Comparison of ENCODE assay signal across 14 cellular contexts in genomic region chr10:107163086-107163880, GRCh38. TPM values are rescaled to one million over a fixed set of nuclear protein-coding genes. Genes with fewer than 3 reads are reported as not detected.
A peak's percentile ranks its signal among the peaks of the same experiment; 100 is the strongest.
DNase-seq lines count a peak whose midpoint lies in the region; ATAC-seq and TF ChIP-seq lines count a peak whose summit lies in the region.
"Had no signal": no experiment of that assay in that cellular context is flagged by ENCODE, and none has a peak within 500 bp of the region (broad histone marks: within the 10 kb centered on the region; RNA-seq: fewer than 3 reads in every experiment).

No MANE protein-coding gene starts in this region.

- H3K9me3 Mint-ChIP-seq in WTC11 = no peaks in the 10 kb centered on the region
- H3K9me3 Mint-ChIP-seq: T-helper 2 cell treated with Interferon-gamma antibody and Interleukin-4, amounts not matched to agents 5 μg/mL and 100 μg/mL, for 36 hours had no signal

- H3K9me3 ChIP-seq in mesodermal cell (ENCODE audit: control insufficient read depth, low read length) (no peaks in the 10 kb centered on the region), testis (no peaks in the 10 kb centered on the region), HAP-1 (no peaks in the 10 kb centered on the region)

- no peak for TF ChIP-seq POLR2A in testis (IDR thresholded peaks at IDR 0.05)

- POLR2A ChIA-PET in WTC11 (lab: Charles Lee) = interaction anchor here (0.5 kb wide), 1 partner anchor 270 kb away, joined by 3 read pairs; no protein-coding TSS in a partner anchor

- CTCF ChIA-PET in WTC11 (lab: Charles Lee) = no interaction called here

- in situ Hi-C loops in HAP-1 (cut with MboI; ENCODE audit: low sequenced_read_pairs) = no loop called here

- H3K27ac Mint-ChIP-seq in WTC11 = no peak overlapping the region
- H3K27ac Mint-ChIP-seq: T-helper 2 cell treated with Interferon-gamma antibody and Interleukin-4, amounts not matched to agents 5 μg/mL and 100 μg/mL, for 36 hours had no signal

- TF ChIP-seq CTCF in WTC11 (IDR thresholded peaks at IDR 0.05) (no peak), fibroblast of pulmonary artery (IDR thresholded peaks at IDR 0.05; ENCODE audit: low read length, missing control alignments) (no peak), testis (IDR thresholded peaks at IDR 0.05) (no peak)

- no peaks in the 10 kb centered on the region for H3K36me3 ChIP-seq in mesodermal cell (ENCODE audit: control insufficient read depth, insufficient read depth, low read length)
- H3K36me3 ChIP-seq in testis (ENCODE audit: low read depth, missing control alignments) = no peaks in the 10 kb centered on the region
- H3K36me3 ChIP-seq in HAP-1 (replicated peaks) = no peaks in the 10 kb centered on the region

- peaks cover 3% of the 10 kb centered on the region for H3K4me1 ChIP-seq in mesodermal cell (ENCODE audit: control insufficient read depth, insufficient read depth, low read length, poor library complexity, severe bottlenecking)
- no peaks in the 10 kb centered on the region for H3K4me1 ChIP-seq in testis
- H3K4me1 ChIP-seq in HAP-1 = no peaks in the 10 kb centered on the region

- no peak overlapping the region for H3K27ac ChIP-seq in mesodermal cell (ENCODE audit: low read depth, low read length, severe bottlenecking)
- no peak overlapping the region for H3K27ac ChIP-seq in testis
- H3K27ac ChIP-seq: epithelial cell of prostate, KMS-11 had no signal

- intact Hi-C loops in testis (cut with DNase I; ENCODE audit: low total_unique reads) = no loop called here

- H3K4me3 Mint-ChIP-seq in WTC11 = peak overlapping the region; percentile 81
- H3K4me3 Mint-ChIP-seq: T-helper 2 cell treated with Interferon-gamma antibody and Interleukin-4, amounts not matched to agents 5 μg/mL and 100 μg/mL, for 36 hours had no signal

- peaks cover 59% of the 10 kb centered on the region for H3K4me1 Mint-ChIP-seq in WTC11

- H3K27me3 ChIP-seq in testis (no peaks in the 10 kb centered on the region), HAP-1 (ENCODE audit: low read depth) (no peaks in the 10 kb centered on the region; the same call in 1 of the 2 replicates)

- H3K36me3 Mint-ChIP-seq in WTC11 = no peaks in the 10 kb centered on the region

- peaks cover 49% of the 10 kb centered on the region for H3K27me3 Mint-ChIP-seq in WTC11 (ENCODE audit: low read depth)

- peak; percentile 4 for ATAC-seq in WTC11

- WGBS in mesodermal cell (ENCODE audit: insufficient coverage in 2 of 2), 2 experiments = 13 to 31% methylated on average over 3 to 4 of the region's 7 CpGs
- 3 to 6% methylated on average over 7 of the region's 7 CpGs for whole genome bisulfite sequencing in testis, 2 donors

- no peak for DNase-seq in WTC11 (ENCODE audit: low spot score)
- DNase-seq in fibroblast of pulmonary artery (ENCODE audit: low read depth) = peak; percentile 3
- DNase-seq in testis = peak; percentile 52
- DNase-seq in NCI-H2107 (lab: John Stamatoyannopoulos, UW) = no peak
- DNase-seq in activated CD4-positive, CD25-positive, alpha-beta regulatory T cell treated with anti-CD3 and anti-CD28 coated beads, Interleukin-2, amount 50 U/mL, for 72 hours = no peak
- DNase-seq in NCI-H2081 (lab: John Stamatoyannopoulos, UW) = no peak
- DNase-seq in HAP-1 (ENCODE audit: low spot score in 2 of 2) = no peak
- DNase-seq: activated CD8-positive, alpha-beta memory T cell treated with anti-CD3 and anti-CD28 coated beads, Interleukin-2, amount 50 U/mL, for 4 hours; NCI-H2029 treated with DMSO at 0.1 percent for 48 hours; stimulated activated CD4-positive, alpha-beta T cell treated with anti-CD3 and anti-CD28 coated beads, Interleukin-4, amount 100 ng/mL, for 4 hours had no signal

- H3K4me3 ChIP-seq in fibroblast of pulmonary artery (replicated peaks; ENCODE audit: low read depth, low read length) = no peak overlapping the region
- peak overlapping the region; percentile 40 for H3K4me3 ChIP-seq in mesodermal cell (ENCODE audit: extremely low read depth, insufficient read depth, low read length, poor library complexity, severe bottlenecking)
- H3K4me3 ChIP-seq in testis = peak overlapping the region in 1 of 2 donors; percentile 64
- no peak overlapping the region for H3K4me3 ChIP-seq in HAP-1

TF ChIP-seq in WTC11, 78 proteins besides CTCF, POLR2A, EP300 and RAD21:
- TF ChIP-seq PRDM15 (CRISPR knock-in tag; IDR thresholded peaks at IDR 0.05) = peak; percentile 42; the same call in 1 of the 2 replicates
- TF ChIP-seq OVOL2 (CRISPR knock-in tag; IDR thresholded peaks at IDR 0.05; ENCODE audit: borderline replicate concordance) = no peak

RNA-seq across cellular contexts. Expression of gene SORCS1, which starts 1.2 kb away (rescaled TPM):
- total RNA-seq in WTC11 (2021) = 3.3 to 3.8 TPM (median 3.5 TPM) in 3 replicates
- 7.8 TPM for polyA plus RNA-seq in mesodermal cell (2013, experiment 1 of 2)
- polyA plus RNA-seq in mesodermal cell (2013, experiment 2 of 2) = 5.6 TPM
- total RNA-seq in testis = 1 to 10 TPM; 4.6 to 9.6 TPM
- 2.6 TPM for polyA plus RNA-seq in testis (ENCODE audit: insufficient read depth, low read depth, low replicate concordance)

Comparison
In these comparisons a context has a peak if more than half of its experiments do, and no peak if none do; other contexts are left out.
1. DNase-seq: peak in fibroblast of pulmonary artery (single experiment) and testis (single experiment); none in WTC11 (single experiment), NCI-H2107 (single experiment), activated CD4-positive, CD25-positive, alpha-beta regulatory T cell treated with anti-CD3 and anti-CD28 coated beads, Interleukin-2, amount 50 U/mL, for 72 hours (single experiment), NCI-H2081 (0 of 2) and HAP-1 (0 of 2).